Comparison of ENCODE assay signal across 13 cellular contexts in genomic region chr15:89016549-89017041, GRCh38.
A peak's percentile ranks its signal among the peaks of the same experiment; 100 is the strongest.
DNase-seq lines count a peak whose midpoint lies in the region; ATAC-seq, FAIRE-seq and TF ChIP-seq lines count a peak whose summit lies in the region.
"Had no signal": no experiment of that assay in that cellular context is flagged by ENCODE, and none has a peak within 500 bp of the region (broad histone marks: within the 10 kb centered on the region; RNA-seq: fewer than 3 reads in every experiment).

No MANE protein-coding gene starts in this region.

- H4K20me1 ChIP-seq in K562 (replicated peaks; ENCODE audit: control insufficient read depth, insufficient read depth, low read length), result no peaks in the 10 kb centered on the region

- H3K9me1 ChIP-seq in K562 (ENCODE audit: control insufficient read depth, insufficient read depth, low read length), result no peaks in the 10 kb centered on the region

- H3K9ac ChIP-seq in K562 (ENCODE audit: insufficient read depth in 1 of 2, low read depth in 2 of 2, low read length in 2 of 2), result no peak overlapping the region

- no TSS peak for BruUV-seq in K562 (replicated peaks; lab: Mats Ljungman, UMichigan)

- TF ChIP-seq EP300 in K562 (IDR thresholded peaks at IDR 0.05; ENCODE audit: low read length), result no peak

- no peak for TF ChIP-seq POLR2A in K562 (conservative IDR thresholded peaks at IDR 0.05)
- TF ChIP-seq POLR2A in vagina (IDR thresholded peaks at IDR 0.05), result no peak

- no peak for FAIRE-seq in K562 (lab: Jason Lieb, UNC)
- FAIRE-seq: islet of Langerhans had no signal

- ATAC-seq in heart right ventricle (peak in 3 of 8 donors; percentile 5 to 32 (median 20)), Right ventricle myocardium superior (ENCODE audit: poor library complexity) (no peak), K562 (no peak), GM19035 (IDR thresholded peaks at IDR 0.05; ENCODE audit: unreplicated experiment) (no peak)

- DNase-seq in heart right ventricle (peak in 1 of 2 donors; percentile 22), Right ventricle myocardium superior (no peak), K562 (ENCODE audit: extremely low read depth in 1 of 4, low spot score in 3 of 4) (no peak), kidney tubule cell (ENCODE audit: low spot score) (peak; percentile 91), vagina (ENCODE audit: extremely low spot score in 2 of 2) (no peak), DMS114 treated with DMSO at 0.1 percent for 48 hours (lab: John Stamatoyannopoulos, UW; ENCODE audit: unreplicated experiment) (no peak), globus pallidus (ENCODE audit: low spot score) (no peak)
- DNase-seq: activated CD8-positive, alpha-beta memory T cell treated with anti-CD3 and anti-CD28 coated beads for 24 hours; RPMI8226; sigmoid colon; stimulated activated naive B cell treated with anti-CD40 and anti-IgM and Interleukin-4, amounts not matched to agents 10 μg/mL and 1 μg/mL and 100 μg/mL, for 72 hours had no signal

- H3K27ac ChIP-seq in heart right ventricle, result peak overlapping the region in 7 of 10 donors; percentile 73 to 85 (median 83)
- no peak overlapping the region for H3K27ac ChIP-seq in K562 (ENCODE audit: extremely low read depth, low read depth, low read length)
- H3K27ac ChIP-seq in vagina, result peak overlapping the region; percentile 78

- peak overlapping the region; percentile 72 for H2AFZ ChIP-seq in K562 (ENCODE audit: low read depth, low read length)

- 65 to 75% methylated on average over 10 of the region's 10 CpGs for WGBS in heart right ventricle, 2 donors
- 74% methylated on average over 10 of the region's 10 CpGs for whole genome bisulfite sequencing in K562 (ENCODE audit: insufficient coverage, low coverage, missing lambda C conversion rate)

- H3K4me1 ChIP-seq in heart right ventricle, result peaks cover 2 to 43% (median 32%) of the 10 kb centered on the region in 9 donors
- peaks cover 5 to 15% of the 10 kb centered on the region in 2 experiments; a peak in 3 of 5 replicates for H3K4me1 ChIP-seq in K562 (replicated peaks in 1 of 2; ENCODE audit: control insufficient read depth in 2 of 2, insufficient read depth in 2 of 2, low read length in 2 of 2)
- peaks cover 48% of the 10 kb centered on the region for H3K4me1 ChIP-seq in vagina

- intact Hi-C loops in heart right ventricle (cut with DNase I) (loop anchor here in 4 of 10 donors (5.0 kb wide), 3 partner anchors 104 to 114 kb away; partner anchors contain the start of gene MFGE8 (in 1 of the 4)), Right ventricle myocardium superior (cut with DNase I) (loop anchor here (5.0 kb wide), 1 partner anchor 109 kb away; no protein-coding TSS in a partner anchor), K562 (cut with micrococcal nuclease) (loop anchor here (1.0 kb wide), 1 partner anchor 112 kb away; no protein-coding TSS in a partner anchor), vagina (cut with DNase I) (loop anchor here (5.0 kb wide), 2 partner anchors 76 to 104 kb away; partner anchors contain the start of gene MFGE8)

- in situ Hi-C loops in K562 (cut with MboI), result loop anchor here (5.0 kb wide), 1 partner anchor 104 kb away; the partner anchor contains the start of gene MFGE8

- no peak for TF ChIP-seq RAD21 in K562 (CRISPR knock-in tag; conservative IDR thresholded peaks at IDR 0.05 in 1 of 2, IDR thresholded peaks at IDR 0.05 in 1 of 2)

- H3K9me3 ChIP-seq in heart right ventricle, result peaks cover 0 to 10% (median 0%) of the 10 kb centered on the region in 11 donors
- H3K9me3 ChIP-seq in K562 (replicated peaks; ENCODE audit: control insufficient read depth, insufficient read depth, low read depth, low read length), result no peaks in the 10 kb centered on the region
- H3K9me3 ChIP-seq in vagina, result no peaks in the 10 kb centered on the region
- H3K9me3 ChIP-seq: sigmoid colon had no signal

- no peaks in the 10 kb centered on the region for H3K79me2 ChIP-seq in K562 (ENCODE audit: control insufficient read depth, insufficient read depth, low read length)

- H3K4me3 ChIP-seq in heart right ventricle, result peak overlapping the region in 1 of 10 donors; percentile 47
- H3K4me3 ChIP-seq in K562, result no peak overlapping the region
- H3K4me3 ChIP-seq in vagina, result no peak overlapping the region

- no peak overlapping the region for H3K4me2 ChIP-seq in K562 (ENCODE audit: insufficient read depth, low read length)

- no peak for TF ChIP-seq CTCF in heart right ventricle (IDR thresholded peaks at IDR 0.05)
- TF ChIP-seq CTCF in K562 (IDR thresholded peaks at IDR 0.05 in 2 of 3, conservative IDR thresholded peaks at IDR 0.05 in 1 of 3; ENCODE audit: insufficient read depth in 2 of 3, low read depth in 1 of 3, low read length in 3 of 3), result no peak
- no peak for TF ChIP-seq CTCF in vagina (IDR thresholded peaks at IDR 0.05)

- CTCF ChIA-PET in K562 (lab: Yijun Ruan, JAX; ENCODE audit: low intra/inter-chr PET ratio), result interaction anchor here (1.0 to 2.0 kb wide), 3 partner anchors 103 to 122 kb away, joined by 3 to 13 read pairs (median 10); partner anchors contain the start of genes HAPLN3 and MFGE8

- H3K27me3 ChIP-seq in heart right ventricle (no peaks in the 10 kb centered on the region), K562 (ENCODE audit: control insufficient read depth in 2 of 2, insufficient read depth in 2 of 2, low read length in 2 of 2) (no peaks in the 10 kb centered on the region), vagina (no peaks in the 10 kb centered on the region)
- H3K27me3 ChIP-seq: sigmoid colon had no signal

- H3K36me3 ChIP-seq in heart right ventricle, result no peaks in the 10 kb centered on the region
- no peaks in the 10 kb centered on the region for H3K36me3 ChIP-seq in K562 (ENCODE audit: control insufficient read depth, insufficient read depth, low read length)
- no peaks in the 10 kb centered on the region for H3K36me3 ChIP-seq in vagina
- H3K36me3 ChIP-seq: sigmoid colon had no signal

- POLR2A ChIA-PET in K562 (lab: Yijun Ruan, JAX), result interaction anchor here (0.7 to 1.0 kb wide), 2 partner anchors 13 to 111 kb away, joined by 3 to 7 read pairs; no protein-coding TSS in a partner anchor

TF ChIP-seq in K562, 482 proteins besides CTCF, POLR2A, EP300 and RAD21:
- peak; percentile 90 for TF ChIP-seq ZBTB33 (CRISPR knock-in tag; IDR thresholded peaks at IDR 0.05)
- TF ChIP-seq YY1 (IDR thresholded peaks at IDR 0.05; ENCODE audit: borderline replicate concordance in 1 of 3, control insufficient read depth in 1 of 3, extremely low read depth in 1 of 3, insufficient read depth in 3 of 3, insufficient read length in 1 of 3, insufficient replicate concordance in 2 of 3, low read depth in 1 of 3, low read length in 2 of 3), result peak in 1 of 3 experiments; percentile 14
- no peak for TF ChIP-seq MEF2A (IDR thresholded peaks at IDR 0.05; ENCODE audit: control insufficient read depth, low read depth, low read length)
